ENCODE assay signal across 19 cellular contexts in the genomic region with DNA sequence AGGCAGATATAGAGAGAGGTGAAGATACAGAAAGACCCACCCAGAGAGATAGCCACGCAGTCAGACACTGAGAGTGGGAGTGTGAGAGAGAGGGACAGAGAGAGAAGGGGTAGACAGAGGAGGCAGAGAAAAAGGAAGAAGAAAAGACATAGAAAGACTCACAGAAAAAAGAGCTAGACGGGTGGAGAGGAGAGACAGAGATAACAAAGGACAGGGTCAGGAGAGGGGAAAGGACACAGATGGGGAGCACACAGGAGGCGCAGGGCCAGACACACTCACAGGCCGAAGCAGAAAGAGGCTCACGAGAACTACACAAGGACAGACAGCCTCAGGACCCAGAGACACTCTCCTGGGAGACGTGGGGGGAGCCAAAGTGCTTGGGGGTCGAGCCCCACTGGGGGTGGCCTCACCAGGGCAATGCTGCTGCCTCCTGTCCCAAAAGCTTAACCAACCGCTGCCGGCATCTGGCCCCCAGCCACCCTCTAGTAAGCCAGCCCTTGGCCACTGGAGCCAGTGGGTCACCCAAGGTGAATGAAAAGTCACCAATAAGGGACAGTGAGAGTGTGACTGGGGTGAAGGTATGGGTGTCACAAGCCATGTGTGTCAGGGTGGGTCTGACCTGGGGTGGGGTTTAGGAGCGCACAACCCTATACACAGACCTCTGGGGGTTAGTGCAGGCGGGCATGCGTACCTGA. TPM values are rescaled to one million over a fixed set of nuclear protein-coding genes. Genes with fewer than 3 reads are reported as not detected.
A peak's percentile ranks its signal among the peaks of the same experiment; 100 is the strongest.
DNase-seq lines count a peak whose midpoint lies in the region; ATAC-seq and TF ChIP-seq lines count a peak whose summit lies in the region.
"Had no signal": no experiment of that assay in that cellular context is flagged by ENCODE, and none has a peak within 500 bp of the region (broad histone marks: within the 10 kb centered on the region; RNA-seq: fewer than 3 reads in every experiment).

No MANE protein-coding gene starts in this region.

- H3K36me3 Mint-ChIP-seq in endothelial cell (ENCODE audit: low read depth, unreplicated experiment), result no peaks in the 10 kb centered on the region
- no peaks in the 10 kb centered on the region for H3K36me3 Mint-ChIP-seq in progenitor cell of endocrine pancreas (ENCODE audit: insufficient read depth)
- H3K36me3 Mint-ChIP-seq: CD4-positive, alpha-beta memory T cell had no signal

- TF ChIP-seq RAD21 in IMR-90 (IDR thresholded peaks at IDR 0.05; ENCODE audit: low read length), result no peak

- H4K20me1 ChIP-seq in IMR-90 (ENCODE audit: insufficient read depth, low read length), result no peaks in the 10 kb centered on the region

- H3K36me3 ChIP-seq in IMR-90 (ENCODE audit: control insufficient read depth, insufficient read depth, low read length), result no peaks in the 10 kb centered on the region
- H3K36me3 ChIP-seq: HAP-1, Peyer's patch, SJSA1 had no signal

- H3K9me1 ChIP-seq in IMR-90 (ENCODE audit: insufficient read depth, low read length), result no peaks in the 10 kb centered on the region

- CTCF ChIA-PET in IMR-90 (lab: Yijun Ruan, JAX), result no interaction called here

- H3K4me3 ChIP-seq in IMR-90 (ENCODE audit: insufficient read depth, low read depth, low read length), result no peak overlapping the region
- H3K4me3 ChIP-seq: GM23248, HAP-1, Peyer's patch, SJSA1 had no signal

- no peaks in the 10 kb centered on the region for H3K79me1 ChIP-seq in IMR-90 (ENCODE audit: low read depth in 1 of 2, low read length in 2 of 2)

- no TSS peak for BruUV-seq in IMR-90 (replicated peaks; lab: Mats Ljungman, UMichigan)

- dilution Hi-C loops in IMR-90 (cut with HindIII; ENCODE audit: low sequenced_read_pairs, unreplicated experiment), result no loop called here

- H2AK5ac ChIP-seq in IMR-90 (ENCODE audit: low read depth, low read length), result no peak overlapping the region

- H3K56ac ChIP-seq in IMR-90 (ENCODE audit: extremely low read depth, insufficient read depth, low read length), result no peak overlapping the region

- no peak for ATAC-seq in IMR-90 (ENCODE audit: low read depth)

- H4K91ac ChIP-seq in IMR-90 (ENCODE audit: insufficient read depth, low read depth, low read length), result no peak overlapping the region

- no peak for TF ChIP-seq POLR2A in IMR-90 (IDR thresholded peaks at IDR 0.05; ENCODE audit: low read depth, low read length)

- H3K9me3 ChIP-seq in IMR-90 (ENCODE audit: control insufficient read depth, insufficient read depth, low read length), result no peaks in the 10 kb centered on the region
- H3K9me3 ChIP-seq: Caco-2, HAP-1, Peyer's patch, SJSA1 had no signal

- no peak overlapping the region for H3K9ac ChIP-seq in IMR-90 (ENCODE audit: low read depth, low read length)
- H3K9ac ChIP-seq: GM23248, KMS-11 had no signal

- H3K18ac ChIP-seq in IMR-90 (ENCODE audit: low read depth, low read length), result no peak overlapping the region

- H2BK20ac ChIP-seq in IMR-90 (ENCODE audit: low read depth, low read length), result no peak overlapping the region

- H3K23ac ChIP-seq in IMR-90 (ENCODE audit: low read depth, low read length), result 0 out of 2 replicates have a peak overlapping the region, but pooled peaks have one; percentile 59

- H3K27ac ChIP-seq in IMR-90 (ENCODE audit: insufficient read depth, low read length), result no peak overlapping the region
- H3K27ac ChIP-seq: GM23248, KMS-11, Peyer's patch, SJSA1 had no signal

- no peak overlapping the region for H3K14ac ChIP-seq in IMR-90 (replicated peaks; ENCODE audit: low read depth, low read length)

- POLR2A ChIA-PET in IMR-90 (lab: Charles Lee; ENCODE audit: unreplicated experiment), result no interaction called here

- in situ Hi-C loops in IMR-90 (cut with MboI; ENCODE audit: low sequenced_read_pairs), result no loop called here

- H3K4me1 Mint-ChIP-seq in endothelial cell (ENCODE audit: unreplicated experiment), result peaks cover 26% of the 10 kb centered on the region
- no peaks in the 10 kb centered on the region for H3K4me1 Mint-ChIP-seq in progenitor cell of endocrine pancreas (ENCODE audit: low read depth)

- no peak overlapping the region for H4K5ac ChIP-seq in IMR-90 (ENCODE audit: low read depth, low read length)

- intact Hi-C loops in IMR-90 (cut with micrococcal nuclease), result no loop called here

- H3K27me3 Mint-ChIP-seq in endothelial cell (ENCODE audit: unreplicated experiment), result peaks cover 8% of the 10 kb centered on the region
- peaks cover 72% of the 10 kb centered on the region for H3K27me3 Mint-ChIP-seq in progenitor cell of endocrine pancreas

- H3K27ac Mint-ChIP-seq in endothelial cell (ENCODE audit: unreplicated experiment), result peak overlapping the region; percentile 4
- H3K27ac Mint-ChIP-seq in progenitor cell of endocrine pancreas, result peak overlapping the region; percentile 6
- H3K27ac Mint-ChIP-seq: CD4-positive, alpha-beta memory T cell had no signal

- no peaks in the 10 kb centered on the region for H3K4me1 ChIP-seq in IMR-90 (ENCODE audit: control insufficient read depth, insufficient read depth, low read length)
- H3K4me1 ChIP-seq: SJSA1 had no signal

- H3K9me3 Mint-ChIP-seq in endothelial cell (ENCODE audit: unreplicated experiment) (no peaks in the 10 kb centered on the region), progenitor cell of endocrine pancreas (ENCODE audit: low read depth) (no peaks in the 10 kb centered on the region)
- H3K9me3 Mint-ChIP-seq: CD4-positive, alpha-beta memory T cell had no signal

- no peak overlapping the region for H4K8ac ChIP-seq in IMR-90 (ENCODE audit: low read depth in 2 of 2, low read length in 2 of 2)

- H3K4me3 Mint-ChIP-seq in endothelial cell (ENCODE audit: unreplicated experiment) (peak overlapping the region; percentile 10), progenitor cell of endocrine pancreas (ENCODE audit: low read depth) (no peak overlapping the region)
- H3K4me3 Mint-ChIP-seq: CD4-positive, alpha-beta memory T cell had no signal

- H2AK9ac ChIP-seq in IMR-90 (replicated peaks; ENCODE audit: low read depth, low read length, poor library complexity), result no peak overlapping the region

- 53% methylated on average over 3 of the region's 12 CpGs; no CpG with 5 or more reads in 1 of the 2 experiments for WGBS in IMR-90 (ENCODE audit: extremely low coverage in 2 of 2, insufficient read length in 1 of 2), 2 experiments

- H3K4me2 ChIP-seq in IMR-90 (ENCODE audit: low read depth, low read length), result no peak overlapping the region
- H3K4me2 ChIP-seq: KMS-11 had no signal

- TF ChIP-seq CTCF in IMR-90 (conservative IDR thresholded peaks at IDR 0.05; ENCODE audit: low read depth, low read length), result no peak
- TF ChIP-seq CTCF in endothelial cell (IDR thresholded peaks at IDR 0.05; ENCODE audit: unreplicated experiment), result no peak
- no peak for TF ChIP-seq CTCF in progenitor cell of endocrine pancreas (IDR thresholded peaks at IDR 0.05; ENCODE audit: unreplicated experiment)

- no peak overlapping the region for H2AFZ ChIP-seq in IMR-90 (replicated peaks; ENCODE audit: low read length, poor library complexity)
- H2AFZ ChIP-seq: GM23248 had no signal

- H3K4ac ChIP-seq in IMR-90 (ENCODE audit: low read depth, low read length), result no peak overlapping the region

- peaks cover 80% of the 10 kb centered on the region for H3K27me3 ChIP-seq in IMR-90 (ENCODE audit: control insufficient read depth, insufficient read depth, low read length)

- no peak overlapping the region for H2BK5ac ChIP-seq in IMR-90 (ENCODE audit: low read depth, low read length, poor library complexity, severe bottlenecking)

- H2BK15ac ChIP-seq in IMR-90 (ENCODE audit: low read depth, low read length), result no peak overlapping the region

- DNase-seq in IMR-90, result no peak
- DNase-seq in endothelial cell (ENCODE audit: low spot score), result no peak
- no peak for DNase-seq in progenitor cell of endocrine pancreas (ENCODE audit: low spot score, unreplicated experiment)
- no peak for DNase-seq in activated CD4-positive, alpha-beta T cell treated with anti-CD3 and anti-CD28 coated beads for 1 hour
- DNase-seq in activated T-cell treated with anti-CD3 and anti-CD28 coated beads for 4 hours, result no peak
- DNase-seq: Caco-2; CD4-positive, alpha-beta memory T cell; DMS 273 treated with DMSO at 0.1 percent for 48 hours; DMS79 treated with DMSO at 0.1 percent for 48 hours; GM23248; NCI-H1092 treated with DMSO at 0.1 percent for 48 hours; NCI-H146; NCI-H2029 treated with DMSO at 0.1 percent for 48 hours; NCI-H345; Peyer's patch had no signal

- H2BK120ac ChIP-seq in IMR-90 (ENCODE audit: low read depth, low read length), result no peak overlapping the region

TF ChIP-seq in IMR-90, 13 proteins besides CTCF, POLR2A, EP300 and RAD21:
- TF ChIP-seq SMC3 (IDR thresholded peaks at IDR 0.05; ENCODE audit: low read depth, low read length), result no peak
TF ChIP-seq in IMR-90: peak in this region for 0.

RNA-seq across cellular contexts. Expression of a gene that starts 3.8 kb away (rescaled TPM):
- total RNA-seq in IMR-90 (2012; rRNA removed), result not detected in 2 replicates
- polyA plus RNA-seq in IMR-90 (2012; rRNA removed), result not detected in 2 replicates
- not detected in 2 replicates for polyA plus RNA-seq in IMR-90 (2012; cell fraction: cytosol; rRNA removed)
- not detected in 2 replicates for polyA plus RNA-seq in IMR-90 (2012; cell fraction: nucleus; rRNA removed; ENCODE audit: low replicate concordance)
- total RNA-seq in endothelial cell (ENCODE audit: unreplicated experiment), result 1.3 TPM
- total RNA-seq in progenitor cell of endocrine pancreas, result 2.7 TPM in 2 replicates
- total RNA-seq: GM23248, SJSA1 had no signal
- polyA plus RNA-seq: BJ; CD4-positive, alpha-beta memory T cell; GM23248 had no signal

RNA-seq across cellular contexts. Expression of a gene that starts 18.0 kb away (rescaled TPM):
- total RNA-seq in IMR-90 (2012; rRNA removed), result 1.1 and 1.4 TPM in 2 replicates
- 1.9 and 2.8 TPM in 2 replicates for polyA plus RNA-seq in IMR-90 (2012; rRNA removed)
- 1.9 and 2.5 TPM in 2 replicates for polyA plus RNA-seq in IMR-90 (2012; cell fraction: cytosol; rRNA removed)
- polyA plus RNA-seq in IMR-90 (2012; cell fraction: nucleus; rRNA removed; ENCODE audit: low replicate concordance), result 14.8 and 19.4 TPM in 2 replicates
- total RNA-seq in endothelial cell (ENCODE audit: unreplicated experiment), result 0.41 TPM
- total RNA-seq in progenitor cell of endocrine pancreas, result 0.42 and 0.43 TPM in 2 replicates

RNA-seq across cellular contexts. Expression of a gene that starts 26.6 kb away (rescaled TPM):
- total RNA-seq in IMR-90 (2012; rRNA removed) (5.3 and 6.3 TPM in 2 replicates), endothelial cell (ENCODE audit: unreplicated experiment) (22.8 TPM), progenitor cell of endocrine pancreas (40.1 and 43.2 TPM in 2 replicates)
- 28.2 and 31.4 TPM in 2 replicates for polyA plus RNA-seq in IMR-90 (2012; rRNA removed)
- 12.9 and 17.4 TPM in 2 replicates for polyA plus RNA-seq in IMR-90 (2012; cell fraction: cytosol; rRNA removed)
- 273 and 329 TPM in 2 replicates for polyA plus RNA-seq in IMR-90 (2012; cell fraction: nucleus; rRNA removed; ENCODE audit: low replicate concordance)

RNA-seq across cellular contexts. Expression of a gene that starts 28.1 kb away (rescaled TPM):
- total RNA-seq in IMR-90 (2012; rRNA removed), result not detected in 2 replicates
- polyA plus RNA-seq in IMR-90 (2012; rRNA removed), result not detected in 2 replicates
- polyA plus RNA-seq in IMR-90 (2012; cell fraction: cytosol; rRNA removed), result not detected in 2 replicates
- 0.06 and 0.09 TPM in 2 replicates for polyA plus RNA-seq in IMR-90 (2012; cell fraction: nucleus; rRNA removed; ENCODE audit: low replicate concordance)
- not detected for total RNA-seq in endothelial cell (ENCODE audit: unreplicated experiment)
- total RNA-seq in progenitor cell of endocrine pancreas, result 0.16 TPM in 1 of 2 replicates, not detected in the other
- total RNA-seq: Caco-2; CD4-positive, alpha-beta memory T cell; GM23248; Peyer's patch; SJSA1 had no signal
- polyA plus RNA-seq: BJ; CD4-positive, alpha-beta memory T cell had no signal

RNA-seq across cellular contexts. Expression of a gene that starts 44.1 kb away (rescaled TPM):
- under 0.01 TPM in 1 of 2 replicates, not detected in the other for total RNA-seq in IMR-90 (2012; rRNA removed)
- polyA plus RNA-seq in IMR-90 (2012; rRNA removed), result 0.03 and 0.07 TPM in 2 replicates
- polyA plus RNA-seq in IMR-90 (2012; cell fraction: cytosol; rRNA removed), result 0.06 and 0.10 TPM in 2 replicates
- 0.08 and 0.10 TPM in 2 replicates for polyA plus RNA-seq in IMR-90 (2012; cell fraction: nucleus; rRNA removed; ENCODE audit: low replicate concordance)
- total RNA-seq in endothelial cell (ENCODE audit: unreplicated experiment), result 1.6 TPM
- total RNA-seq in progenitor cell of endocrine pancreas, result 3.2 and 3.7 TPM in 2 replicates
- total RNA-seq: GM23248 had no signal
- polyA plus RNA-seq: GM23248 had no signal
